Comparison of ENCODE assay signal across 8 cellular contexts in genomic region chr7:36152756-36153570, GRCh38. TPM values are rescaled to one million over a fixed set of nuclear protein-coding genes. Genes with fewer than 3 reads are reported as not detected.
DNase-seq lines count a peak whose midpoint lies in the region; ATAC-seq and TF ChIP-seq lines count a peak whose summit lies in the region.

Gene EEPD1, plus strand, starts transcription at chr7:36153254. Its CDS starts 1,071 bp downstream, at chr7:36154325.

- H3K4me1 ChIP-seq in suprapubic skin, result peaks cover 50% of the 10 kb centered on the region

- peak; percentile 99 for ATAC-seq in HG02610 (IDR thresholded peaks at IDR 0.05; ENCODE audit: unreplicated experiment)
- peak; percentile 94 to 97 for ATAC-seq in activated naive CD4-positive, alpha-beta T cell treated with anti-CD3 and anti-CD28 coated beads, Interleukin-2, amount 50 U/mL, for 72 hours

- H3K27ac ChIP-seq in suprapubic skin, result peak within 1 kb of the TSS; percentile 84

- WGBS in suprapubic skin, result 0% methylated on average over 24 of the region's 88 CpGs

- no peaks in the 10 kb centered on the region for H3K36me3 Mint-ChIP-seq in activated naive CD4-positive, alpha-beta T cell treated with anti-CD3 and anti-CD28 coated beads, Interleukin-2, amount 50 U/mL, for 72 hours

- no peaks in the 10 kb centered on the region; the same call in none of the 2 replicates for H3K27me3 ChIP-seq in GM06990 (replicated peaks; ENCODE audit: control insufficient read depth, insufficient read depth, low read length)
- no peaks in the 10 kb centered on the region for H3K27me3 ChIP-seq in suprapubic skin

- no peaks in the 10 kb centered on the region for H3K36me3 ChIP-seq in GM06990 (ENCODE audit: control insufficient read depth, insufficient read depth, low read length)
- no peaks in the 10 kb centered on the region for H3K36me3 ChIP-seq in suprapubic skin

- H3K4me3 ChIP-seq in GM06990 (replicated peaks; ENCODE audit: low read depth, low read length), result peak within 1 kb of the TSS; percentile 62
- peak within 1 kb of the TSS; percentile 80 for H3K4me3 ChIP-seq in suprapubic skin

- TF ChIP-seq POLR2A in suprapubic skin (IDR thresholded peaks at IDR 0.05), result peak in 1 of 2 donors; percentile 59

- no peaks in the 10 kb centered on the region for H3K9me3 ChIP-seq in suprapubic skin

- DNase-seq in GM06990 (ENCODE audit: extremely low read depth, insufficient read length) (peak; percentile 96), NCI-H1092 (lab: John Stamatoyannopoulos, UW) (peak; percentile 99), SKM-1 (lab: John Stamatoyannopoulos, UW; ENCODE audit: unreplicated experiment) (peak; percentile 96), glomerular endothelial cell (ENCODE audit: extremely low read depth, low read depth, low spot score) (peak; percentile 81), occipital lobe (lab: John Stamatoyannopoulos, UW) (peak; percentile 100), suprapubic skin (ENCODE audit: low spot score in 2 of 2) (peak; percentile 100)
- peak; percentile 98 to 99 for DNase-seq in activated naive CD4-positive, alpha-beta T cell treated with anti-CD3 and anti-CD28 coated beads, Interleukin-2, amount 50 U/mL, for 72 hours (ENCODE audit: low spot score in 2 of 2)

- H3K27ac Mint-ChIP-seq in activated naive CD4-positive, alpha-beta T cell treated with anti-CD3 and anti-CD28 coated beads, Interleukin-2, amount 50 U/mL, for 72 hours, result peak within 1 kb of the TSS; percentile 14 to 18

- H3K9me3 Mint-ChIP-seq in activated naive CD4-positive, alpha-beta T cell treated with anti-CD3 and anti-CD28 coated beads, Interleukin-2, amount 50 U/mL, for 72 hours, result peaks cover 0 to 5% of the 10 kb centered on the region in 2 donors

- TF ChIP-seq CTCF in GM06990 (IDR thresholded peaks at IDR 0.05; ENCODE audit: insufficient read depth, low read length, poor library complexity, severe bottlenecking) (no peak), suprapubic skin (IDR thresholded peaks at IDR 0.05) (no peak)

- no peak for TF ChIP-seq EP300 in suprapubic skin (IDR thresholded peaks at IDR 0.05)

RNA-seq across cellular contexts. Expression of gene EEPD1, which starts in this region (rescaled TPM):
- total RNA-seq in activated naive CD4-positive, alpha-beta T cell treated with anti-CD3 and anti-CD28 coated beads, Interleukin-2, amount 50 U/mL, for 72 hours, result 1 to 10 TPM in 1 of 2 donors, under 1 TPM in 1; 0.82 to 1.4 TPM
- total RNA-seq in glomerular endothelial cell (4.7 and 6.2 TPM in 2 replicates), occipital lobe (27.8 TPM), suprapubic skin (10 to 100 TPM; 11.7 to 18.2 (median 16.1) TPM)

Comparison
In these comparisons a context has a peak if more than half of its experiments do, and no peak if none do; other contexts are left out.
1. Peak in every context shown above with its lines: DNase-seq, ATAC-seq, H3K4me3 ChIP-seq and H3K27ac ChIP-seq.